12 cellular contexts compared by ENCODE assay signal in genomic region chr7:116438274-116438673, GRCh38.
A peak's percentile ranks its signal among the peaks of the same experiment; 100 is the strongest.
DNase-seq lines count a peak whose midpoint lies in the region; ATAC-seq and TF ChIP-seq lines count a peak whose summit lies in the region.
"Had no signal": no experiment of that assay in that cellular context is flagged by ENCODE, and none has a peak within 500 bp of the region (broad histone marks: within the 10 kb centered on the region; RNA-seq: fewer than 3 reads in every experiment).

No MANE protein-coding gene starts in this region.

- H3K9me3 Mint-ChIP-seq in activated T-helper 1 cell treated with anti-CD3 and anti-CD28 coated beads, Interleukin-12 subunit alpha, Interleukin-12 subunit beta, Interleukin-2, Interleukin-4 antibody, amounts not matched to agents 30 ng/mL and 10 ng/mL and 1 ng/mL, durations not matched to agents 14 hours and 24 hours and 36 hours = no peaks in the 10 kb centered on the region

- no peaks in the 10 kb centered on the region for H3K4me1 Mint-ChIP-seq in activated T-helper 1 cell treated with anti-CD3 and anti-CD28 coated beads, Interleukin-12 subunit alpha, Interleukin-12 subunit beta, Interleukin-2, Interleukin-4 antibody, amounts not matched to agents 30 ng/mL and 10 ng/mL and 1 ng/mL, durations not matched to agents 14 hours and 24 hours and 36 hours (ENCODE audit: low read depth)

- H3K36me3 ChIP-seq in cardiac muscle cell (no peaks in the 10 kb centered on the region), tibial artery (no peaks in the 10 kb centered on the region), psoas muscle (ENCODE audit: insufficient read depth in 1 of 2, low read depth in 1 of 2) (no peaks in the 10 kb centered on the region)
- H3K36me3 ChIP-seq: thoracic aorta had no signal

- TF ChIP-seq CTCF in cardiac muscle cell (IDR thresholded peaks at IDR 0.05; ENCODE audit: low read depth, low read length) = peak; percentile 9
- peak; percentile 5 for TF ChIP-seq CTCF in fibroblast of pulmonary artery (IDR thresholded peaks at IDR 0.05; ENCODE audit: low read length, missing control alignments)
- TF ChIP-seq CTCF in tibial artery (IDR thresholded peaks at IDR 0.05) = peak; percentile 14 to 16
- TF ChIP-seq CTCF in psoas muscle (IDR thresholded peaks at IDR 0.05) = no peak

- no peak overlapping the region for H3K4me3 Mint-ChIP-seq in activated T-helper 1 cell treated with anti-CD3 and anti-CD28 coated beads, Interleukin-12 subunit alpha, Interleukin-12 subunit beta, Interleukin-2, Interleukin-4 antibody, amounts not matched to agents 30 ng/mL and 10 ng/mL and 1 ng/mL, durations not matched to agents 14 hours and 24 hours and 36 hours

- H3K27me3 ChIP-seq in cardiac muscle cell (no peaks in the 10 kb centered on the region), tibial artery (no peaks in the 10 kb centered on the region), psoas muscle (ENCODE audit: insufficient read depth in 3 of 3, low read length in 2 of 3) (no peaks in the 10 kb centered on the region)

- H3K4me1 ChIP-seq in cardiac muscle cell (ENCODE audit: low read depth) (no peaks in the 10 kb centered on the region), tibial artery (peaks cover 0 to 64% (median 24%) of the 10 kb centered on the region in 4 donors), psoas muscle (peaks cover 7% of the 10 kb centered on the region)

- no peaks in the 10 kb centered on the region for H3K36me3 Mint-ChIP-seq in activated T-helper 1 cell treated with anti-CD3 and anti-CD28 coated beads, Interleukin-12 subunit alpha, Interleukin-12 subunit beta, Interleukin-2, Interleukin-4 antibody, amounts not matched to agents 30 ng/mL and 10 ng/mL and 1 ng/mL, durations not matched to agents 14 hours and 24 hours and 36 hours (ENCODE audit: low read depth)

- ATAC-seq in psoas muscle = no peak
- ATAC-seq in HG02870 (IDR thresholded peaks at IDR 0.05; ENCODE audit: unreplicated experiment) = no peak

- intact Hi-C loops in cardiac septum (cut with DNase I) = no loop called here
- intact Hi-C loops in tibial artery (cut with DNase I; ENCODE audit: low total_unique reads) = loop anchor here (10.0 kb wide), 1 partner anchor 173 kb away; no protein-coding TSS in a partner anchor
- intact Hi-C loops in psoas muscle (cut with DNase I) = no loop called here
- intact Hi-C loops in activated T-helper 1 cell treated with anti-CD3 and anti-CD28 coated beads, Interleukin-12 subunit alpha, Interleukin-12 subunit beta, Interleukin-2, Interleukin-4 antibody, amounts not matched to agents 30 ng/mL and 10 ng/mL and 1 ng/mL, durations not matched to agents 14 hours and 24 hours and 36 hours (cut with micrococcal nuclease) = no loop called here

- DNase-seq in cardiac muscle cell (ENCODE audit: low read depth in 1 of 2, low spot score in 1 of 2) (no peak), cardiac septum (ENCODE audit: low spot score) (no peak), SW480 (ENCODE audit: low spot score) (peak; percentile 57), fibroblast of pulmonary artery (ENCODE audit: low read depth) (no peak), tibial artery (no peak), psoas muscle (no peak)
- DNase-seq in activated T-helper 1 cell treated with anti-CD3 and anti-CD28 coated beads, Interleukin-12 subunit alpha, Interleukin-12 subunit beta, Interleukin-2, Interleukin-4 antibody, amounts not matched to agents 30 ng/mL and 10 ng/mL and 1 ng/mL, durations not matched to agents 14 hours and 24 hours and 36 hours (ENCODE audit: low spot score) = no peak
- DNase-seq: GDM1, RPMI8226 had no signal

- H3K27ac Mint-ChIP-seq in activated T-helper 1 cell treated with anti-CD3 and anti-CD28 coated beads, Interleukin-12 subunit alpha, Interleukin-12 subunit beta, Interleukin-2, Interleukin-4 antibody, amounts not matched to agents 30 ng/mL and 10 ng/mL and 1 ng/mL, durations not matched to agents 14 hours and 24 hours and 36 hours = no peak overlapping the region

- H3K9me3 ChIP-seq in cardiac muscle cell (ENCODE audit: low read depth) (no peaks in the 10 kb centered on the region), tibial artery (no peaks in the 10 kb centered on the region), psoas muscle (peaks cover 5% of the 10 kb centered on the region)
- H3K9me3 ChIP-seq: thoracic aorta had no signal

- H3K27ac ChIP-seq in cardiac muscle cell = no peak overlapping the region
- peak overlapping the region; percentile 64 to 69 for H3K27ac ChIP-seq in tibial artery
- H3K27ac ChIP-seq in psoas muscle = no peak overlapping the region

- peaks cover 10% of the 10 kb centered on the region for H3K27me3 Mint-ChIP-seq in activated T-helper 1 cell treated with anti-CD3 and anti-CD28 coated beads, Interleukin-12 subunit alpha, Interleukin-12 subunit beta, Interleukin-2, Interleukin-4 antibody, amounts not matched to agents 30 ng/mL and 10 ng/mL and 1 ng/mL, durations not matched to agents 14 hours and 24 hours and 36 hours (ENCODE audit: insufficient read depth)

- H3K4me3 ChIP-seq in cardiac muscle cell = no peak overlapping the region
- no peak overlapping the region for H3K4me3 ChIP-seq in fibroblast of pulmonary artery (replicated peaks; ENCODE audit: low read depth, low read length)
- no peak overlapping the region for H3K4me3 ChIP-seq in tibial artery
- H3K4me3 ChIP-seq in psoas muscle = no peak overlapping the region
- H3K4me3 ChIP-seq: lung, thoracic aorta had no signal

- 48 to 56% (median 56%) methylated on average over 2 of the region's 2 CpGs for WGBS in psoas muscle, 3 donors

Comparison
In these comparisons a context has a peak if more than half of its experiments do, and no peak if none do; other contexts are left out.
1. H3K27ac ChIP-seq: peak in tibial artery (2 of 2); none in cardiac muscle cell (single experiment) and psoas muscle (single experiment).